ENCODE assay signal across 8 cellular contexts in genomic region chr16:74298104-74298503, GRCh38. TPM values are rescaled to one million over a fixed set of nuclear protein-coding genes. Genes with fewer than 3 reads are reported as not detected.
DNase-seq lines count a peak whose midpoint lies in the region; ATAC-seq and TF ChIP-seq lines count a peak whose summit lies in the region.

No MANE protein-coding gene starts in this region.

- no peaks in the 10 kb centered on the region for H3K9me3 ChIP-seq in OCI-LY7 (ENCODE audit: low read length)

- H3K4me2 ChIP-seq in OCI-LY7 (ENCODE audit: low read length): peak overlapping the region; percentile 99

- no peak for ATAC-seq in HG02610 (IDR thresholded peaks at IDR 0.05; ENCODE audit: unreplicated experiment)

- peaks cover 59% of the 10 kb centered on the region for H3K79me2 ChIP-seq in OCI-LY7 (ENCODE audit: insufficient read depth, low read depth, low read length)

- DNase-seq in OCI-LY7 (ENCODE audit: low spot score) (no peak), endothelial cell (ENCODE audit: low spot score) (no peak), occipital lobe (lab: John Stamatoyannopoulos, UW) (no peak), NCI-H2171 (lab: John Stamatoyannopoulos, UW) (no peak), islet precursor cell (no peak)

- POLR2A ChIA-PET in OCI-LY7 (lab: Charles Lee): interaction anchor here (0.5 to 2.0 kb wide), 6 partner anchors 10 to 1356 kb away, joined by 3 to 15 read pairs (median 4); partner anchors contain the start of gene MLKL

- TSS peak; percentile 41 for BruUV-seq in OCI-LY7 (replicated peaks; lab: Mats Ljungman, UMichigan)

- H3K4me3 Mint-ChIP-seq in endothelial cell (ENCODE audit: unreplicated experiment): peak overlapping the region; percentile 90

- CTCF ChIA-PET in OCI-LY7 (lab: Charles Lee; ENCODE audit: unreplicated experiment): no interaction called here

- H3K27me3 Mint-ChIP-seq in endothelial cell (ENCODE audit: unreplicated experiment): peaks cover 7% of the 10 kb centered on the region

- H3K4me3 ChIP-seq in GM08714 (ENCODE audit: low read length): peak overlapping the region; percentile 95
- H3K4me3 ChIP-seq in OCI-LY7 (ENCODE audit: low read depth, low read length, poor library complexity, severe bottlenecking): peak overlapping the region; percentile 92
- H3K4me3 ChIP-seq in rectal smooth muscle tissue (ENCODE audit: low read length): peak overlapping the region; percentile 99

- no peaks in the 10 kb centered on the region for H3K9me3 Mint-ChIP-seq in endothelial cell (ENCODE audit: unreplicated experiment)

- H3K4me1 Mint-ChIP-seq in endothelial cell (ENCODE audit: unreplicated experiment): peaks cover 12% of the 10 kb centered on the region

- no peak overlapping the region for H2AFZ ChIP-seq in OCI-LY7 (ENCODE audit: low read length)

- no peak overlapping the region for H3K9ac ChIP-seq in rectal smooth muscle tissue (ENCODE audit: low read length)

- peaks cover 69% of the 10 kb centered on the region for H3K36me3 ChIP-seq in OCI-LY7 (ENCODE audit: insufficient read depth, low read length)
- peaks cover 17% of the 10 kb centered on the region for H3K36me3 ChIP-seq in rectal smooth muscle tissue (ENCODE audit: control insufficient read depth, insufficient read depth, low read length)

- no peaks in the 10 kb centered on the region for H3K27me3 ChIP-seq in rectal smooth muscle tissue (ENCODE audit: control insufficient read depth, insufficient read depth, low read length)

- H3K27ac ChIP-seq in OCI-LY7 (ENCODE audit: low read depth, low read length, poor library complexity, severe bottlenecking) (peak overlapping the region; percentile 26), rectal smooth muscle tissue (ENCODE audit: low read depth, low read length) (no peak overlapping the region)

- H3K27ac Mint-ChIP-seq in endothelial cell (ENCODE audit: unreplicated experiment): no peak overlapping the region

- no peaks in the 10 kb centered on the region for H3K9me2 ChIP-seq in OCI-LY7 (ENCODE audit: insufficient read depth, low read length)

- H4K20me1 ChIP-seq in OCI-LY7 (ENCODE audit: insufficient read depth, low read length): peaks cover 28% of the 10 kb centered on the region

- H3K36me3 Mint-ChIP-seq in endothelial cell (ENCODE audit: low read depth, unreplicated experiment): peaks cover 14% of the 10 kb centered on the region

- no peak for TF ChIP-seq CTCF in OCI-LY7 (conservative IDR thresholded peaks at IDR 0.05; ENCODE audit: low read length)
- no peak for TF ChIP-seq CTCF in endothelial cell (IDR thresholded peaks at IDR 0.05; ENCODE audit: unreplicated experiment)

- intact Hi-C loops in OCI-LY7 (cut with micrococcal nuclease; ENCODE audit: unreplicated experiment): no loop called here

- peaks cover 30% of the 10 kb centered on the region for H3K4me1 ChIP-seq in OCI-LY7 (ENCODE audit: insufficient read depth, low read length, poor library complexity, severe bottlenecking)
- H3K4me1 ChIP-seq in rectal smooth muscle tissue (ENCODE audit: control insufficient read depth, insufficient read depth, low read length): peaks cover 6% of the 10 kb centered on the region

RNA-seq across cellular contexts. Expression of gene PSMD7, which starts 1.5 kb away (rescaled TPM):
- total RNA-seq in OCI-LY7 (2014; rRNA removed; shearing (Covaris generic)): 66.3 and 80.6 TPM in 2 replicates
- total RNA-seq in OCI-LY7 (2022) (137 and 144 TPM in 2 replicates), endothelial cell (ENCODE audit: unreplicated experiment) (82.4 TPM), occipital lobe (43.4 TPM)
